In the genomic region with DNA sequence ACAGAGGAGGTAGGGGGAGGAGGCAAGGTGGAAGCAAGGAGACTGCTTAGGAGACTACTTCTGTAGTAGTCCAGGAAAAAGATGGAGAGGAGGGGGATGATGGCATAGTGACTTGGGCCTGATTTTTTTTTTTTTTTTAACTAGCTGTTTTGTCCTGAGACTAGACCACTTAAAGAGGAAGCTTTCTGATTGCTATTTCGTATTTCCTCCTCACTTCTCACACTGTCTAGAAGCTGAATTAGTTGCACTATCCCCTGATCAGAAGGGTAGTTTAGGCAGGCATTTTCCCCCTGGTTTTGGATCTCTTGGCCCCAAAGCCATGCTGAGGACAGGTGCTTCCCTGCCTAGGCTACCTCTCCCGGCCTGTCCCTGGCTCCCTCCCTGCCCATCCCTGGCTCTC, we compare ENCODE assay signal across 13 cellular contexts. TPM values are rescaled to one million over a fixed set of nuclear protein-coding genes. Genes with fewer than 3 reads are reported as not detected.
DNase-seq lines count a peak whose midpoint lies in the region; ATAC-seq and TF ChIP-seq lines count a peak whose summit lies in the region.
"Had no signal": no experiment of that assay in that cellular context is flagged by ENCODE, and none has a peak within 500 bp of the region (broad histone marks: within the 10 kb centered on the region; RNA-seq: fewer than 3 reads in every experiment).

No MANE protein-coding gene starts in this region.

- peak overlapping the region; percentile 64 for H3K27ac Mint-ChIP-seq in CD4-positive, alpha-beta T cell
- H3K27ac Mint-ChIP-seq in activated naive CD8-positive, alpha-beta T cell: peak overlapping the region; percentile 70
- peak overlapping the region; percentile 89 for H3K27ac Mint-ChIP-seq in nephron progenitor cell

- H3K27ac ChIP-seq in CD4-positive, alpha-beta T cell (ENCODE audit: low read depth, low read length): no peak overlapping the region
- H3K27ac ChIP-seq: HL-60, WERI-Rb-1 had no signal

- DNase-seq in CD4-positive, alpha-beta T cell: no peak
- DNase-seq in nephron progenitor cell: no peak
- DNase-seq in HT-29 (ENCODE audit: low spot score): no peak
- DNase-seq in DMS153 treated with DMSO at 0.1 percent for 48 hours (lab: John Stamatoyannopoulos, UW; ENCODE audit: unreplicated experiment): no peak
- DNase-seq in mesenteric fat pad (ENCODE audit: low spot score): no peak
- DNase-seq: aorta, DND-41, esophagus squamous epithelium had no signal

- H3K4me1 Mint-ChIP-seq in CD4-positive, alpha-beta T cell (ENCODE audit: low read depth): peaks cover 88% of the 10 kb centered on the region
- H3K4me1 Mint-ChIP-seq in activated naive CD8-positive, alpha-beta T cell (ENCODE audit: low read depth): peaks cover 91% of the 10 kb centered on the region
- H3K4me1 Mint-ChIP-seq in nephron progenitor cell: peaks cover 85% of the 10 kb centered on the region

- H3K27me3 Mint-ChIP-seq in CD4-positive, alpha-beta T cell: no peaks in the 10 kb centered on the region
- H3K27me3 Mint-ChIP-seq in activated naive CD8-positive, alpha-beta T cell: no peaks in the 10 kb centered on the region
- H3K27me3 Mint-ChIP-seq in nephron progenitor cell (ENCODE audit: low read depth, poor library complexity): no peaks in the 10 kb centered on the region

- no peaks in the 10 kb centered on the region for H3K27me3 ChIP-seq in CD4-positive, alpha-beta T cell (ENCODE audit: control insufficient read depth, insufficient read depth, low read length)
- H3K27me3 ChIP-seq: esophagus squamous epithelium had no signal

- POLR2A ChIA-PET in CD4-positive, alpha-beta T cell (lab: Charles Lee): no interaction called here

- CTCF ChIA-PET in CD4-positive, alpha-beta T cell (lab: Charles Lee): interaction anchor here (0.7 kb wide), 1 partner anchor 120 kb away, joined by 3 read pairs; no protein-coding TSS in a partner anchor

- H3K4me3 Mint-ChIP-seq in CD4-positive, alpha-beta T cell: peak overlapping the region; percentile 1
- peak overlapping the region; percentile 48 for H3K4me3 Mint-ChIP-seq in activated naive CD8-positive, alpha-beta T cell
- H3K4me3 Mint-ChIP-seq in nephron progenitor cell: no peak overlapping the region

- no peaks in the 10 kb centered on the region for H3K9me3 Mint-ChIP-seq in CD4-positive, alpha-beta T cell
- H3K9me3 Mint-ChIP-seq in activated naive CD8-positive, alpha-beta T cell (ENCODE audit: low read depth): no peaks in the 10 kb centered on the region
- H3K9me3 Mint-ChIP-seq in nephron progenitor cell: no peaks in the 10 kb centered on the region

- no peaks in the 10 kb centered on the region for H3K9me3 ChIP-seq in CD4-positive, alpha-beta T cell (ENCODE audit: control insufficient read depth, low read length)
- H3K9me3 ChIP-seq: esophagus squamous epithelium had no signal

- TF ChIP-seq CTCF in CD4-positive, alpha-beta T cell (IDR thresholded peaks at IDR 0.05): no peak
- TF ChIP-seq CTCF in nephron progenitor cell (IDR thresholded peaks at IDR 0.05): no peak

- intact Hi-C loops in CD4-positive, alpha-beta T cell (cut with DNase I, micrococcal nuclease): no loop called here

- no peaks in the 10 kb centered on the region for H3K36me3 Mint-ChIP-seq in CD4-positive, alpha-beta T cell (ENCODE audit: low read depth)
- peaks cover 5% of the 10 kb centered on the region for H3K36me3 Mint-ChIP-seq in activated naive CD8-positive, alpha-beta T cell
- H3K36me3 Mint-ChIP-seq in nephron progenitor cell (ENCODE audit: low read depth): no peaks in the 10 kb centered on the region

- no peak for ATAC-seq in CD4-positive, alpha-beta T cell (ENCODE audit: poor library complexity)
- ATAC-seq in GM19395 (IDR thresholded peaks at IDR 0.05; ENCODE audit: unreplicated experiment) (peak; percentile 49), GM21423 (IDR thresholded peaks at IDR 0.05; ENCODE audit: unreplicated experiment) (no peak)

RNA-seq across cellular contexts. Expression of a gene that starts 14.9 kb away (rescaled TPM):
- 10 to 100 TPM; 88.7 to 97.6 TPM for total RNA-seq in CD4-positive, alpha-beta T cell
- total RNA-seq in HT-29 (2014; rRNA removed; shearing (Covaris generic)): 117 and 123 TPM in 2 replicates
- 202 TPM for total RNA-seq in mesenteric fat pad
